In the genomic region with DNA sequence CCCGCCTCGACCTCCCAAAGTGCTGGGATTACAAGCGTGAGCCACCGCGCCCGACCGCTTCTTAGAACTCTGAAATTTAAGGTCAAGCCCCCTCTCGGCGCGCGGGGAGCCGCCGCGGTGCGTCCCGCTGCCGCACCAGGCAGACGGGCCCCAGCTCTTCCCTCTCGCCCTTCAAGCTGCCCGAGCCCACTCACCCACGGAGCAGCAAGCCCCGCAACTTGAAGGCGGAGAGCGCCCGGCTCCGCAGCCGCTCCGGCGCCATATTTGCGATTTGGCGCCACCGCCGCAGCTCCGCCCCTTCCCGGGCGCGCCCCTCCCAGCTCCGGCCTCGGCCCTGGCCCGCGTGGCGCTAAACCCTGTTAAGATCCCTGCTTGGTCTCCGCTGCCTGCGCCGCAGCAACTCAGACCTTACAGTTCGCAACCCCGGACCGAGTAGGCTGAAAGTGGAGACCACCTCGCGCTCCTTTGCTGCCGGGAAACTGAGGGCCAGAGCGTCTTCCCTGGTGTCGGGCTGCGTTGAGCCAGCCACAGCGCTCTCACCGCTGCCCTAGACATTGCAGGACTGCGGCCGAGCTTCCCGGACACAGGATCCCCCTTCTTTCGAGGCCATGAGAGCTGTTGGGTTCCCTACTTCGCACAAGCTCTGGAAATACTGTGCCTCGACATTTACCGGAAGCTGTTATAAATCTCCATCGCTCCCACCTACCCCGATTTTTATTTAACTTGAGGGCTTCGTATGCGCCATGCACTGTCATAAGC, we compare ENCODE assay signal across 1 cellular context.
A peak's percentile ranks its signal among the peaks of the same experiment; 100 is the strongest.
TF ChIP-seq lines count a peak whose summit lies in the region.

A gene with protein sequence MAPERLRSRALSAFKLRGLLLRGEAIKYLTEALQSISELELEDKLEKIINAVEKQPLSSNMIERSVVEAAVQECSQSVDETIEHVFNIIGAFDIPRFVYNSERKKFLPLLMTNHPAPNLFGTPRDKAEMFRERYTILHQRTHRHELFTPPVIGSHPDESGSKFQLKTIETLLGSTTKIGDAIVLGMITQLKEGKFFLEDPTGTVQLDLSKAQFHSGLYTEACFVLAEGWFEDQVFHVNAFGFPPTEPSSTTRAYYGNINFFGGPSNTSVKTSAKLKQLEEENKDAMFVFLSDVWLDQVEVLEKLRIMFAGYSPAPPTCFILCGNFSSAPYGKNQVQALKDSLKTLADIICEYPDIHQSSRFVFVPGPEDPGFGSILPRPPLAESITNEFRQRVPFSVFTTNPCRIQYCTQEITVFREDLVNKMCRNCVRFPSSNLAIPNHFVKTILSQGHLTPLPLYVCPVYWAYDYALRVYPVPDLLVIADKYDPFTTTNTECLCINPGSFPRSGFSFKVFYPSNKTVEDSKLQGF (minus strand): TSS at position 273 of the 759 bp plus-strand sequence. CDS start 11 bp downstream, at position 262.

TF ChIP-seq in K562, 482 proteins besides CTCF, POLR2A, EP300 and RAD21 (continued from another document and continues in another):
- TF ChIP-seq, protein P1, sequence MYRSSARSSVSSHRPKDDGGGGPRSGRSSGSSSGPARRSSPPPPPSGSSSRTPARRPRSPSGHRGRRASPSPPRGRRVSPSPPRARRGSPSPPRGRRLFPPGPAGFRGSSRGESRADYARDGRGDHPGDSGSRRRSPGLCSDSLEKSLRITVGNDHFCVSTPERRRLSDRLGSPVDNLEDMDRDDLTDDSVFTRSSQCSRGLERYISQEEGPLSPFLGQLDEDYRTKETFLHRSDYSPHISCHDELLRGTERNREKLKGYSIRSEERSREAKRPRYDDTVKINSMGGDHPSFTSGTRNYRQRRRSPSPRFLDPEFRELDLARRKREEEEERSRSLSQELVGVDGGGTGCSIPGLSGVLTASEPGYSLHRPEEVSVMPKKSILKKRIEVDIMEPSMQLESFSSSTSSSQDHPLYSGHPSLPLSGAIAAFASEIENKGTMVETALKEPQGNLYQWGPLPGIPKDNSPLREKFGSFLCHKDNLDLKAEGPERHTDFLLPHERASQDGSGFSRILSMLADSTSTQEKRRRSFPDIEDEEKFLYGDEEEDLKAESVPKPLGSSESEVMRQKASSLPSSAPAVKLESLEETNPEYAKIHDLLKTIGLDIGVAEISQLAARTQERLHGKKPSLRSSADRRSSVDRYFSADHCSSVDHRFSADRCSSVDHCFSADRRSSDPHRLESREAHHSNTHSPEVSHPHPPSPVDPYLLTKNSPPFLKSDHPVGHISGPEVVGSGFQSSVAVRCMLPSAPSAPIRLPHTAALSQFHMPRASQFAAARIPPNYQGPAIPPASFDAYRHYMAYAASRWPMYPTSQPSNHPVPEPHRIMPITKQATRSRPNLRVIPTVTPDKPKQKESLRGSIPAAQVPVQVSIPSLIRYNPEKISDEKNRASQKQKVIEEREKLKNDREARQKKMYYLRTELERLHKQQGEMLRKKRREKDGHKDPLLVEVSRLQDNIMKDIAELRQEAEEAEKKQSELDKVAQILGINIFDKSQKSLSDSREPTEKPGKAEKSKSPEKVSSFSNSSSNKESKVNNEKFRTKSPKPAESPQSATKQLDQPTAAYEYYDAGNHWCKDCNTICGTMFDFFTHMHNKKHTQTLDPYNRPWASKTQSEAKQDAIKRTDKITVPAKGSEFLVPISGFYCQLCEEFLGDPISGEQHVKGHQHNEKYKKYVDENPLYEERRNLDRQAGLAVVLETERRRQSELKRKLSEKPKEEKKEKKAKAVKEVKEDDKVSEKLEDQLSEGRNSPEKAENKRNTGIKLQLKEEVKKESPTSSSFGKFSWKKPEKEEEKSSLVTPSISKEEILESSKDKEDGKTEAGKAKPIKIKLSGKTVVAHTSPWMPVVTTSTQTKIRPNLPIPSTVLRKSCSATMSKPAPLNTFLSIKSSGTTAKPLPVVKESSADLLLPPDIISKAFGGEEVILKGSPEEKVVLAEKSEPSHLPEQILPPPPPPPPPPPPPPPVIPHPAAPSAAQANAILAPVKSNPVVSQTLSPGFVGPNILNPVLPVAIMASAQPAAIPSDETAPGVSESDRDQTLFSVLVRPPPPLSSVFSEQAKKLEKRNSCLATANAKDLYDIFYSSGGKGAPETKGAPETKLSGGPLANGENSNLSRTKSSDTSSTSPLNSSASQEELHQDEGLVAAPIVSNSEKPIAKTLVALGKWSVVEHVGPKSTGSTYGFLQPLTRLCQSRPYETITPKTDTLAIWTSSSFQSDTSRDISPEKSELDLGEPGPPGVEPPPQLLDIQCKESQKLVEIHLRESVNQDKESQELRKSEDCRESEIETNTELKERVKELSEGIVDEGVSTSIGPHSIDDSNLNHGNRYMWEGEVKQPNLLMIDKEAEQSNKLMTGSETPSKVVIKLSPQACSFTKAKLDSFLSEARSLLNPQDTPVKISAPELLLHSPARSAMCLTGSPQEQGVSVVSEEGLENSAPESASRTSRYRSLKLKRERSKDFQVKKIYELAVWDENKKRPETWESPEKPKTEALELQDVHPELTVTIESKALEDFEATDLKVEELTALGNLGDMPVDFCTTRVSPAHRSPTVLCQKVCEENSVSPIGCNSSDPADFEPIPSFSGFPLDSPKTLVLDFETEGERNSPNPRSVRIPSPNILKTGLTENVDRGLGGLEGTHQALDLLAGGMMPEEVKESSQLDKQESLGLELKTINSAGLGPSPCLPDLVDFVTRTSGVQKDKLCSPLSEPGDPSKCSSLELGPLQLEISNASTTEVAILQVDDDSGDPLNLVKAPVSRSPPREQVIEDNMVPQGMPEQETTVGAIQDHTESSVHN (IDR thresholded peaks at IDR 0.05; ENCODE audit: borderline replicate concordance in 1 of 2, low read depth in 1 of 2), result no peak
- TF ChIP-seq ZFP30 (CRISPR knock-in tag; IDR thresholded peaks at IDR 0.05; ENCODE audit: borderline replicate concordance) (no peak), ATF1 (CRISPR knock-in tag; IDR thresholded peaks at IDR 0.05) (no peak), ATF1 (tag; IDR thresholded peaks at IDR 0.05) (peak; percentile 34; the same call in 1 of the 2 replicates), ZNF583 (CRISPR knock-in tag; IDR thresholded peaks at IDR 0.05) (no peak), NR3C1 (CRISPR knock-in tag; IDR thresholded peaks at IDR 0.05) (peak; percentile 51; the same call in 1 of the 2 replicates), CCNT2 (IDR thresholded peaks at IDR 0.05; ENCODE audit: borderline replicate concordance, extremely low read depth, insufficient read length, low read depth, low read length) (peak; percentile 68), HMGN3 (IDR thresholded peaks at IDR 0.05; ENCODE audit: borderline replicate concordance, extremely low read depth, insufficient read length, low read depth, low read length) (peak; percentile 79), MTF1 (CRISPR knock-in tag; IDR thresholded peaks at IDR 0.05; ENCODE audit: borderline replicate concordance) (no peak), ESRRB (CRISPR knock-in tag; IDR thresholded peaks at IDR 0.05; ENCODE audit: borderline replicate concordance) (no peak), KLF10 (CRISPR knock-in tag; IDR thresholded peaks at IDR 0.05) (no peak), YY1 (IDR thresholded peaks at IDR 0.05; ENCODE audit: borderline replicate concordance in 1 of 3, control insufficient read depth in 1 of 3, extremely low read depth in 1 of 3, insufficient read depth in 3 of 3, insufficient read length in 1 of 3, insufficient replicate concordance in 2 of 3, low read depth in 1 of 3, low read length in 2 of 3) (peak; percentile 72 to 95 (median 93)), HEY1 (CRISPR knock-in tag; IDR thresholded peaks at IDR 0.05; ENCODE audit: borderline replicate concordance) (no peak), RBFOX2 (IDR thresholded peaks at IDR 0.05; ENCODE audit: low read depth, low read length) (peak; percentile 96), ZBTB17 (CRISPR knock-in tag; IDR thresholded peaks at IDR 0.05) (peak; percentile 77; the same call in 1 of the 2 replicates), CBX2 (IDR thresholded peaks at IDR 0.05; ENCODE audit: insufficient read depth, low read length, poor library complexity, severe bottlenecking) (no peak), ZKSCAN8 (CRISPR knock-in tag; IDR thresholded peaks at IDR 0.05) (peak; percentile 76; the same call in 1 of the 2 replicates), CEBPG (CRISPR knock-in tag; IDR thresholded peaks at IDR 0.05) (no peak), CEBPG (tag; conservative IDR thresholded peaks at IDR 0.05 in 1 of 2, IDR thresholded peaks at IDR 0.05 in 1 of 2) (no peak), ERF (CRISPR knock-in tag; IDR thresholded peaks at IDR 0.05) (0 out of 2 replicates have a peak, but pooled peaks have one; percentile 76), SMC3 (conservative IDR thresholded peaks at IDR 0.05; ENCODE audit: insufficient read depth, low read depth, low read length) (no peak), POLR2AphosphoS5 (IDR thresholded peaks at IDR 0.05; ENCODE audit: control insufficient read depth, insufficient read depth, low read depth, low read length) (peak; percentile 66), ZNF717 (CRISPR knock-in tag; IDR thresholded peaks at IDR 0.05) (no peak), U2AF2 (optimal IDR thresholded peaks at IDR 0.05; ENCODE audit: low read depth, low read length) (no peak), GATAD2A (IDR thresholded peaks at IDR 0.05) (no peak), HCFC1 (IDR thresholded peaks at IDR 0.05; ENCODE audit: low read depth, low read length) (no peak)
- TF ChIP-seq, protein P2, sequence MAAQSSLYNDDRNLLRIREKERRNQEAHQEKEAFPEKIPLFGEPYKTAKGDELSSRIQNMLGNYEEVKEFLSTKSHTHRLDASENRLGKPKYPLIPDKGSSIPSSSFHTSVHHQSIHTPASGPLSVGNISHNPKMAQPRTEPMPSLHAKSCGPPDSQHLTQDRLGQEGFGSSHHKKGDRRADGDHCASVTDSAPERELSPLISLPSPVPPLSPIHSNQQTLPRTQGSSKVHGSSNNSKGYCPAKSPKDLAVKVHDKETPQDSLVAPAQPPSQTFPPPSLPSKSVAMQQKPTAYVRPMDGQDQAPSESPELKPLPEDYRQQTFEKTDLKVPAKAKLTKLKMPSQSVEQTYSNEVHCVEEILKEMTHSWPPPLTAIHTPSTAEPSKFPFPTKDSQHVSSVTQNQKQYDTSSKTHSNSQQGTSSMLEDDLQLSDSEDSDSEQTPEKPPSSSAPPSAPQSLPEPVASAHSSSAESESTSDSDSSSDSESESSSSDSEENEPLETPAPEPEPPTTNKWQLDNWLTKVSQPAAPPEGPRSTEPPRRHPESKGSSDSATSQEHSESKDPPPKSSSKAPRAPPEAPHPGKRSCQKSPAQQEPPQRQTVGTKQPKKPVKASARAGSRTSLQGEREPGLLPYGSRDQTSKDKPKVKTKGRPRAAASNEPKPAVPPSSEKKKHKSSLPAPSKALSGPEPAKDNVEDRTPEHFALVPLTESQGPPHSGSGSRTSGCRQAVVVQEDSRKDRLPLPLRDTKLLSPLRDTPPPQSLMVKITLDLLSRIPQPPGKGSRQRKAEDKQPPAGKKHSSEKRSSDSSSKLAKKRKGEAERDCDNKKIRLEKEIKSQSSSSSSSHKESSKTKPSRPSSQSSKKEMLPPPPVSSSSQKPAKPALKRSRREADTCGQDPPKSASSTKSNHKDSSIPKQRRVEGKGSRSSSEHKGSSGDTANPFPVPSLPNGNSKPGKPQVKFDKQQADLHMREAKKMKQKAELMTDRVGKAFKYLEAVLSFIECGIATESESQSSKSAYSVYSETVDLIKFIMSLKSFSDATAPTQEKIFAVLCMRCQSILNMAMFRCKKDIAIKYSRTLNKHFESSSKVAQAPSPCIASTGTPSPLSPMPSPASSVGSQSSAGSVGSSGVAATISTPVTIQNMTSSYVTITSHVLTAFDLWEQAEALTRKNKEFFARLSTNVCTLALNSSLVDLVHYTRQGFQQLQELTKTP (IDR thresholded peaks at IDR 0.05; ENCODE audit: low read depth in 1 of 2, partially characterized antibody in 2 of 2), result no peak
- TF ChIP-seq, protein P3, sequence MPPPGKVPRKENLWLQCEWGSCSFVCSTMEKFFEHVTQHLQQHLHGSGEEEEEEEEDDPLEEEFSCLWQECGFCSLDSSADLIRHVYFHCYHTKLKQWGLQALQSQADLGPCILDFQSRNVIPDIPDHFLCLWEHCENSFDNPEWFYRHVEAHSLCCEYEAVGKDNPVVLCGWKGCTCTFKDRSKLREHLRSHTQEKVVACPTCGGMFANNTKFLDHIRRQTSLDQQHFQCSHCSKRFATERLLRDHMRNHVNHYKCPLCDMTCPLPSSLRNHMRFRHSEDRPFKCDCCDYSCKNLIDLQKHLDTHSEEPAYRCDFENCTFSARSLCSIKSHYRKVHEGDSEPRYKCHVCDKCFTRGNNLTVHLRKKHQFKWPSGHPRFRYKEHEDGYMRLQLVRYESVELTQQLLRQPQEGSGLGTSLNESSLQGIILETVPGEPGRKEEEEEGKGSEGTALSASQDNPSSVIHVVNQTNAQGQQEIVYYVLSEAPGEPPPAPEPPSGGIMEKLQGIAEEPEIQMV (tag; conservative IDR thresholded peaks at IDR 0.05; ENCODE audit: low read depth), result no peak
- TF ChIP-seq, protein P4, sequence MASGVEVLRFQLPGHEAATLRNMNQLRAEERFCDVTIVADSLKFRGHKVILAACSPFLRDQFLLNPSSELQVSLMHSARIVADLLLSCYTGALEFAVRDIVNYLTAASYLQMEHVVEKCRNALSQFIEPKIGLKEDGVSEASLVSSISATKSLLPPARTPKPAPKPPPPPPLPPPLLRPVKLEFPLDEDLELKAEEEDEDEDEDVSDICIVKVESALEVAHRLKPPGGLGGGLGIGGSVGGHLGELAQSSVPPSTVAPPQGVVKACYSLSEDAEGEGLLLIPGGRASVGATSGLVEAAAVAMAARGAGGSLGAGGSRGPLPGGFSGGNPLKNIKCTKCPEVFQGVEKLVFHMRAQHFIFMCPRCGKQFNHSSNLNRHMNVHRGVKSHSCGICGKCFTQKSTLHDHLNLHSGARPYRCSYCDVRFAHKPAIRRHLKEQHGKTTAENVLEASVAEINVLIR (CRISPR knock-in tag; IDR thresholded peaks at IDR 0.05), result no peak
- TF ChIP-seq, protein P5, sequence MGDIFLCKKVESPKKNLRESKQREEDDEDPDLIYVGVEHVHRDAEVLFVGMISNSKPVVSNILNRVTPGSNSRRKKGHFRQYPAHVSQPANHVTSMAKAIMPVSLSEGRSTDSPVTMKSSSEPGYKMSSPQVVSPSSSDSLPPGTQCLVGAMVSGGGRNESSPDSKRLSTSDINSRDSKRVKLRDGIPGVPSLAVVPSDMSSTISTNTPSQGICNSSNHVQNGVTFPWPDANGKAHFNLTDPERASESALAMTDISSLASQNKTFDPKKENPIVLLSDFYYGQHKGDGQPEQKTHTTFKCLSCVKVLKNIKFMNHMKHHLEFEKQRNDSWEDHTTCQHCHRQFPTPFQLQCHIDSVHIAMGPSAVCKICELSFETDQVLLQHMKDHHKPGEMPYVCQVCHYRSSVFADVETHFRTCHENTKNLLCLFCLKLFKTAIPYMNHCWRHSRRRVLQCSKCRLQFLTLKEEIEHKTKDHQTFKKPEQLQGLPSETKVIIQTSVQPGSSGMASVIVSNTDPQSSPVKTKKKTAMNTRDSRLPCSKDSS (IDR thresholded peaks at IDR 0.05; ENCODE audit: low read depth, partially characterized antibody), result no peak
- TF ChIP-seq, protein P6, sequence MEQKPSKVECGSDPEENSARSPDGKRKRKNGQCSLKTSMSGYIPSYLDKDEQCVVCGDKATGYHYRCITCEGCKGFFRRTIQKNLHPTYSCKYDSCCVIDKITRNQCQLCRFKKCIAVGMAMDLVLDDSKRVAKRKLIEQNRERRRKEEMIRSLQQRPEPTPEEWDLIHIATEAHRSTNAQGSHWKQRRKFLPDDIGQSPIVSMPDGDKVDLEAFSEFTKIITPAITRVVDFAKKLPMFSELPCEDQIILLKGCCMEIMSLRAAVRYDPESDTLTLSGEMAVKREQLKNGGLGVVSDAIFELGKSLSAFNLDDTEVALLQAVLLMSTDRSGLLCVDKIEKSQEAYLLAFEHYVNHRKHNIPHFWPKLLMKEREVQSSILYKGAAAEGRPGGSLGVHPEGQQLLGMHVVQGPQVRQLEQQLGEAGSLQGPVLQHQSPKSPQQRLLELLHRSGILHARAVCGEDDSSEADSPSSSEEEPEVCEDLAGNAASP (IDR thresholded peaks at IDR 0.05), result no peak
- TF ChIP-seq, protein P7, sequence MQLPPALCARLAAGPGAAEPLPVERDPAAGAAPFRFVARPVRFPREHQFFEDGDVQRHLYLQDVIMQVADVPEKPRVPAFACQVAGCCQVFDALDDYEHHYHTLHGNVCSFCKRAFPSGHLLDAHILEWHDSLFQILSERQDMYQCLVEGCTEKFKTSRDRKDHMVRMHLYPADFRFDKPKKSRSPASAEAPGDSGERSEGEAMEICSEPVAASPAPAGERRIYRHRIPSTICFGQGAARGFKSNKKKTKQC (CRISPR knock-in tag; IDR thresholded peaks at IDR 0.05), result peak; percentile 88
